In the genomic region with DNA sequence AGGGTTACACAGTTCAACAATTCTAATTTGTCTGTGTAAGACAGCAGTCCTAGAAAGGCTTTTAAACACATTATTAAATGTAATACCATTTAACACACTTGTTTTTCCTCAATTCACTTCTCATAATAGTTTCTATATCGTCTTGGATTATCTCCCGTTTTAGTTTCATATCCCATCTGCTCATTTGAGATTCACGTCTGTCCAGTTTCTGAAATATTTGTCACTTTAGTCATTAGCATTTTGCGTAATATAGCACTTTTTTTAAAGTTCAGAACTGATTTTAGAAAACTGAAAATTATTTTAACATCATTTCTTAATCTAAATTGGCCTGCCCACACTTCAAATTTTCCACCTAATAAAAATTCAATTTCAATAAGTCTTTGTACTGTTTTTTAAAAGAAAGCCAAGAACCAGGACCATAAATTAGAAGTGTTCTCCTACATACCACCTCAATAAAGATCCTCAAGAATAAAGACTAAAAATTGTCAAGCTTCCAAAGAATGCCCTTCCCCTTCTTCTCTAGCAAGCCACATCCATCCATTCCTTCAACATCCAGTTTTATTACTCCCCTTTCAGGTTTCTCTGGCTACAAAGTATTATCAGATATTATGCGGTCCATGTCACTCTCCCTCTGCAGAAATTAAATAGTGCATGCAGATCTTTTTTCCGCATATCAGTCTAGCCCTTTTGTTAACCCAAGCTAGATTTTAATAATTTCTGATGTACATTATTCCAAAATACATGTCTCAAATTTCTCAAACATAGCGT, we compare ENCODE assay signal across 1 cellular context.
TF ChIP-seq lines count a peak whose summit lies in the region.

No MANE protein-coding gene starts in this region.

TF ChIP-seq in H1, 55 proteins besides CTCF, POLR2A, EP300 and RAD21 (continued from another document):
- TF ChIP-seq GTF2F1 (IDR thresholded peaks at IDR 0.05; ENCODE audit: borderline replicate concordance, low read depth, low read length): no peak
TF ChIP-seq in H1: peak in this region for 0.
